15 cellular contexts compared by ENCODE assay signal in genomic region chr16:49352923-49353322, GRCh38. TPM values are rescaled to one million over a fixed set of nuclear protein-coding genes. Genes with fewer than 3 reads are reported as not detected.
DNase-seq lines count a peak whose midpoint lies in the region; ATAC-seq, FAIRE-seq and TF ChIP-seq lines count a peak whose summit lies in the region.
"Had no signal": no experiment of that assay in that cellular context is flagged by ENCODE, and none has a peak within 500 bp of the region (broad histone marks: within the 10 kb centered on the region; RNA-seq: fewer than 3 reads in every experiment).

No MANE protein-coding gene starts in this region.

- H3K79me2 ChIP-seq in Karpas-422 (ENCODE audit: low read length) (no peaks in the 10 kb centered on the region), K562 (ENCODE audit: control insufficient read depth, insufficient read depth, low read length) (no peaks in the 10 kb centered on the region), neural progenitor cell (ENCODE audit: low read depth) (no peaks in the 10 kb centered on the region)

- H3K9ac ChIP-seq in Karpas-422 (ENCODE audit: low read length) (no peak overlapping the region), K562 (ENCODE audit: insufficient read depth in 1 of 2, low read depth in 2 of 2, low read length in 2 of 2) (no peak overlapping the region), neural progenitor cell (no peak overlapping the region)

- no peaks in the 10 kb centered on the region for H3K9me1 ChIP-seq in K562 (ENCODE audit: control insufficient read depth, insufficient read depth, low read length)

- no peaks in the 10 kb centered on the region for H3K4me1 Mint-ChIP-seq in neural progenitor cell

- peak; percentile 34 for DNase-seq in NCI-H748 (lab: John Stamatoyannopoulos, UW; ENCODE audit: unreplicated experiment)
- DNase-seq in NCI-H748 treated with DMSO at 0.1 percent for 48 hours (lab: John Stamatoyannopoulos, UW), result no peak
- DNase-seq in Karpas-422, result peak; percentile 61
- DNase-seq in K562 (ENCODE audit: extremely low read depth in 1 of 4, low spot score in 3 of 4), result peak; percentile 18 to 49 (median 38)
- peak; percentile 61 for DNase-seq in neural progenitor cell (ENCODE audit: low spot score)
- no peak for DNase-seq in left lung
- DNase-seq in posterior vena cava (ENCODE audit: low spot score), result no peak
- DNase-seq: NCI-H1436 had no signal

- H4K20me1 ChIP-seq in Karpas-422 (ENCODE audit: insufficient read depth, low read depth, low read length) (no peaks in the 10 kb centered on the region), K562 (replicated peaks; ENCODE audit: control insufficient read depth, insufficient read depth, low read length) (0 out of 2 replicates have a peak, but pooled peaks cover 12% of the 10 kb centered on the region), neural progenitor cell (ENCODE audit: low read depth) (peaks cover 14% of the 10 kb centered on the region)

- FAIRE-seq in K562 (lab: Jason Lieb, UNC), result no peak
- FAIRE-seq: endometrium, TTC549 had no signal

- in situ Hi-C loops in K562 (cut with MboI), result no loop called here

- no peak for TF ChIP-seq POLR2A in K562 (conservative IDR thresholded peaks at IDR 0.05)

- no peak overlapping the region for H3K27ac Mint-ChIP-seq in neural progenitor cell
- H3K27ac Mint-ChIP-seq: activated T-helper 2 cell treated with anti-CD3 and anti-CD28 coated beads, Interferon-gamma antibody, Interleukin-2, Interleukin-4, amounts not matched to agents 10 μg/mL and 5 μg/mL and 100 μg/mL, durations not matched to agents 14 hours and 24 hours and 36 hours; stimulated activated naive CD8-positive, alpha-beta T cell treated with anti-CD3 and anti-CD28 coated beads, Interleukin-15, Interleukin-2, amounts not matched to agents 100 ng/mL and 50 ng/mL, for 24 hours had no signal

- H3K4me2 ChIP-seq in Karpas-422 (ENCODE audit: low read depth, low read length, poor library complexity, severe bottlenecking) (no peak overlapping the region), K562 (ENCODE audit: insufficient read depth, low read length) (no peak overlapping the region), neural progenitor cell (no peak overlapping the region)

- BruUV-seq in K562 (replicated peaks; lab: Mats Ljungman, UMichigan), result no TSS peak

- H3K36me3 ChIP-seq in Karpas-422 (ENCODE audit: insufficient read depth, low read length) (no peaks in the 10 kb centered on the region), K562 (ENCODE audit: control insufficient read depth, insufficient read depth, low read length) (no peaks in the 10 kb centered on the region), neural progenitor cell (no peaks in the 10 kb centered on the region), left lung (no peaks in the 10 kb centered on the region)

- H3K4me3 ChIP-seq in Karpas-422 (ENCODE audit: low read length) (no peak overlapping the region), K562 (no peak overlapping the region), neural progenitor cell (no peak overlapping the region), left lung (no peak overlapping the region)
- H3K4me3 ChIP-seq: skin epidermis had no signal

- no peaks in the 10 kb centered on the region for H3K9me3 Mint-ChIP-seq in neural progenitor cell
- H3K9me3 Mint-ChIP-seq: activated T-helper 2 cell treated with anti-CD3 and anti-CD28 coated beads, Interferon-gamma antibody, Interleukin-2, Interleukin-4, amounts not matched to agents 10 μg/mL and 5 μg/mL and 100 μg/mL, durations not matched to agents 14 hours and 24 hours and 36 hours; stimulated activated naive CD8-positive, alpha-beta T cell treated with anti-CD3 and anti-CD28 coated beads, Interleukin-15, Interleukin-2, amounts not matched to agents 100 ng/mL and 50 ng/mL, for 24 hours had no signal

- peak; percentile 77 for ATAC-seq in K562
- ATAC-seq in HG02610 (IDR thresholded peaks at IDR 0.05; ENCODE audit: unreplicated experiment), result no peak
- ATAC-seq in left lung, result no peak

- H3K27me3 Mint-ChIP-seq in neural progenitor cell (ENCODE audit: insufficient read depth, low read depth), result peaks cover 21% of the 10 kb centered on the region

- H3F3A ChIP-seq in neural progenitor cell (ENCODE audit: low read depth), result no peaks in the 10 kb centered on the region

- H3K9me3 ChIP-seq in Karpas-422 (ENCODE audit: low read length) (no peaks in the 10 kb centered on the region), K562 (replicated peaks; ENCODE audit: control insufficient read depth, insufficient read depth, low read depth, low read length) (no peaks in the 10 kb centered on the region), neural progenitor cell (ENCODE audit: low read depth) (no peaks in the 10 kb centered on the region), left lung (no peaks in the 10 kb centered on the region)

- no peak for TF ChIP-seq EP300 in K562 (IDR thresholded peaks at IDR 0.05; ENCODE audit: low read length)

- H3K4me1 ChIP-seq in Karpas-422 (ENCODE audit: low read length), result no peaks in the 10 kb centered on the region
- no peaks in the 10 kb centered on the region for H3K4me1 ChIP-seq in K562 (replicated peaks in 1 of 2; ENCODE audit: control insufficient read depth in 2 of 2, insufficient read depth in 2 of 2, low read length in 2 of 2)
- peaks cover 6% of the 10 kb centered on the region for H3K4me1 ChIP-seq in neural progenitor cell
- H3K4me1 ChIP-seq in left lung, result no peaks in the 10 kb centered on the region

- H2AFZ ChIP-seq in Karpas-422 (ENCODE audit: low read length) (no peak overlapping the region), K562 (ENCODE audit: low read depth, low read length) (no peak overlapping the region), neural progenitor cell (replicated peaks) (no peak overlapping the region)

- TF ChIP-seq RAD21 in K562 (CRISPR knock-in tag; conservative IDR thresholded peaks at IDR 0.05 in 1 of 2, IDR thresholded peaks at IDR 0.05 in 1 of 2), result no peak; a peak in 1 of 4 replicates

- CTCF ChIA-PET in K562 (lab: Yijun Ruan, JAX; ENCODE audit: low intra/inter-chr PET ratio), result interaction anchor here (2.8 kb wide), 1 partner anchor 665 kb away, joined by 11 read pairs; no protein-coding TSS in a partner anchor

- 0% methylated on average over 5 of the region's 5 CpGs for WGBS in K562 (ENCODE audit: insufficient coverage, low coverage, missing lambda C conversion rate)

- H3K36me3 Mint-ChIP-seq in neural progenitor cell, result no peaks in the 10 kb centered on the region

- intact Hi-C loops in K562 (cut with micrococcal nuclease) (loop anchor here (5.0 kb wide), 1 partner anchor 491 kb away; no protein-coding TSS in a partner anchor), left lung (cut with DNase I) (loop anchor here (5.0 to 10.0 kb wide), 2 partner anchors 658 to 666 kb away; no protein-coding TSS in a partner anchor), posterior vena cava (cut with DNase I) (loop anchor here (10.0 kb wide), 1 partner anchor 668 kb away; no protein-coding TSS in a partner anchor)

- no peaks in the 10 kb centered on the region for H3K9me2 ChIP-seq in Karpas-422 (replicated peaks; ENCODE audit: insufficient read depth, low read length)

- H3K27me3 ChIP-seq in Karpas-422 (ENCODE audit: low read length), result no peaks in the 10 kb centered on the region
- peaks cover 0 to 3% of the 10 kb centered on the region in 2 experiments; a peak in 2 of 5 replicates for H3K27me3 ChIP-seq in K562 (ENCODE audit: control insufficient read depth in 2 of 2, insufficient read depth in 2 of 2, low read length in 2 of 2)
- no peaks in the 10 kb centered on the region for H3K27me3 ChIP-seq in neural progenitor cell
- H3K27me3 ChIP-seq in left lung, result peaks cover 0 to 55% of the 10 kb centered on the region in 2 donors

- no peak overlapping the region for H3K27ac ChIP-seq in Karpas-422 (ENCODE audit: low read length)
- H3K27ac ChIP-seq in K562 (ENCODE audit: extremely low read depth, low read depth, low read length), result no peak overlapping the region
- no peak overlapping the region for H3K27ac ChIP-seq in neural progenitor cell
- no peak overlapping the region for H3K27ac ChIP-seq in left lung
- H3K27ac ChIP-seq: skin epidermis had no signal

- no peak overlapping the region for H3K4me3 Mint-ChIP-seq in neural progenitor cell
- H3K4me3 Mint-ChIP-seq: stimulated activated naive CD8-positive, alpha-beta T cell treated with anti-CD3 and anti-CD28 coated beads, Interleukin-15, Interleukin-2, amounts not matched to agents 100 ng/mL and 50 ng/mL, for 24 hours had no signal

- POLR2A ChIA-PET in K562 (lab: Yijun Ruan, JAX), result interaction anchor here (0.7 kb wide), 1 partner anchor 666 kb away, joined by 3 read pairs; no protein-coding TSS in a partner anchor

- TF ChIP-seq CTCF in K562 (IDR thresholded peaks at IDR 0.05 in 2 of 3, conservative IDR thresholded peaks at IDR 0.05 in 1 of 3; ENCODE audit: insufficient read depth in 2 of 3, low read depth in 1 of 3, low read length in 3 of 3), result peak; percentile 42 to 47 (median 47); a peak in 4 of 6 replicates
- TF ChIP-seq CTCF in neural progenitor cell (IDR thresholded peaks at IDR 0.05), result peak; percentile 60
- TF ChIP-seq CTCF in left lung (IDR thresholded peaks at IDR 0.05), result no peak

RNA-seq across cellular contexts. Expression of gene C16orf78, which starts 20.7 kb away (rescaled TPM):
- total RNA-seq in Karpas-422 (2014; rRNA removed; shearing (Covaris generic); ENCODE audit: low replicate concordance), result not detected in 2 replicates
- total RNA-seq in K562 (2011; cell fraction: chromatin; rRNA removed; ENCODE audit: low replicate concordance), result not detected in 2 replicates
- not detected in 2 replicates for total RNA-seq in K562 (2011; cell fraction: nucleolus; rRNA removed)
- not detected in 2 replicates for total RNA-seq in K562 (2011; cell fraction: nucleoplasm; rRNA removed)
- total RNA-seq in K562 (2014; rRNA removed), result not detected in 2 replicates
- not detected in 2 replicates for total RNA-seq in K562 (2014; rRNA removed; fragmentation: Illumina TruSeq; extraction: Trizol)
- total RNA-seq in K562 (2015; rRNA removed; fragmentation: Illumina TruSeq; extraction: Trizol), result not detected in 2 replicates
- total RNA-seq in K562 (2021), result not detected in 2 replicates
- polyA plus RNA-seq in K562 (2011; rRNA removed), result not detected in 2 replicates
- polyA plus RNA-seq in K562 (2011; cell fraction: cytosol; rRNA removed), result not detected in 2 replicates
- polyA plus RNA-seq in K562 (2011; cell fraction: nucleus; rRNA removed), result not detected in 2 replicates
- polyA plus RNA-seq in K562 (2012), result not detected in 2 replicates
- polyA plus RNA-seq in K562 (2014; fragmentation: Illumina TruSeq; extraction: Trizol), result not detected in 2 replicates
- polyA plus RNA-seq in K562 (2014; fragmentation: Nextera tagmentation; extraction: Ambion mirVana), result not detected
- polyA plus RNA-seq in K562 (2014; rRNA removed), result not detected in 2 replicates
- polyA minus RNA-seq in K562 (2011; rRNA and poly(A)+ RNA removed), result not detected in 2 replicates
- polyA minus RNA-seq in K562 (2011; cell fraction: cytosol; rRNA and poly(A)+ RNA removed), result not detected in 2 replicates
- polyA minus RNA-seq in K562 (2011; cell fraction: nucleus; rRNA and poly(A)+ RNA removed), result not detected in 2 replicates
- not detected in 2 replicates for total RNA-seq in neural progenitor cell (ENCODE audit: low replicate concordance)
- total RNA-seq in left lung, result not detected
- not detected for total RNA-seq in posterior vena cava
- total RNA-seq: activated T-helper 2 cell treated with anti-CD3 and anti-CD28 coated beads, Interferon-gamma antibody, Interleukin-2, Interleukin-4, amounts not matched to agents 10 μg/mL and 5 μg/mL and 100 μg/mL, durations not matched to agents 14 hours and 24 hours and 36 hours; lower leg skin had no signal

Comparison
In these comparisons a context has a peak if more than half of its experiments do, and no peak if none do; other contexts are left out.
1. DNase-seq: peak in NCI-H748 (single experiment), Karpas-422 (single experiment), K562 (4 of 4) and neural progenitor cell (single experiment); none in NCI-H748 treated with DMSO at 0.1 percent for 48 hours (single experiment), left lung (0 of 2) and posterior vena cava (single experiment).
2. CTCF ChIP-seq: peak in K562 (3 of 3) and neural progenitor cell (single experiment); none in left lung (0 of 2).